ENCODE assay signal across 13 cellular contexts in the genomic region with DNA sequence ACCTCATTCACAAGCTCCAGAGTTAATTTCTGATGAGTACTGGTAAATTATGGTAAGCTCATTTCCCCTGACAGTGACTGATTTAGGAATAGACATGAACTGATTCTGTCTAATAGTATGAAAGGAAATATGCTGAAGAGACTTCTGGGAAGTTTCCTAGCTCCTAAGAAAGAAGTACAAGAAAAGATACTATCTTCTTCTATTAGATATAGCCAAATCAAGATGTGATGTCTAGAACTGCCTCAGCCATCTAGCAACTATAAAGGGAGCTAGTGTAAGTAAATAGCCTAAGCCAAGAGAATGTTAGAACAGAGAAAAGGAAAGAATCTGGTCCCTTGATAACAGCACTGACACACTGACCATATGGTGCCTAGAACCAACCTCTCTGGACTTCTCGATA.
"Had no signal": no experiment of that assay in that cellular context is flagged by ENCODE, and none has a peak within 500 bp of the region (broad histone marks: within the 10 kb centered on the region; RNA-seq: fewer than 3 reads in every experiment).

No MANE protein-coding gene starts in this region.

- ATAC-seq: left cardiac atrium, lower lobe of right lung, right cardiac atrium had no signal

- DNase-seq: activated CD4-positive, alpha-beta T cell treated with anti-CD3 and anti-CD28 coated beads, Interleukin-2, amount 50 U/mL, for 1 hour; activated effector memory CD4-positive, alpha-beta T cell treated with anti-CD3 and anti-CD28 coated beads, Interleukin-2, amount 50 U/mL, for 16 hours; activated T-cell treated with anti-CD3 and anti-CD28 coated beads, Interleukin-2, amount 50 U/mL, for 1 hour; adrenal gland; left cardiac atrium; lower lobe of right lung; midbrain; nucleus accumbens; right cardiac atrium; tibial artery; uterus had no signal

- H3K27ac ChIP-seq: adrenal gland, esophagus muscularis mucosa, lower lobe of right lung, tibial artery, uterus had no signal

- H3K9me3 ChIP-seq: adrenal gland, esophagus muscularis mucosa, lower lobe of right lung, tibial artery, uterus had no signal

- H3K27me3 ChIP-seq: adrenal gland, esophagus muscularis mucosa, tibial artery, uterus had no signal

- H3K4me1 ChIP-seq: uterus had no signal

- H3K36me3 ChIP-seq: uterus had no signal

- H3K4me3 ChIP-seq: adrenal gland, esophagus muscularis mucosa, lower lobe of right lung, smooth muscle cell, tibial artery, uterus had no signal
